In genomic region chrX:129823115-129823514, GRCh38 we compare ENCODE assay signal across 8 cellular contexts. TPM values are rescaled to one million over a fixed set of nuclear protein-coding genes. Genes with fewer than 3 reads are reported as not detected.
DNase-seq lines count a peak whose midpoint lies in the region; ATAC-seq, FAIRE-seq and TF ChIP-seq lines count a peak whose summit lies in the region.

No MANE protein-coding gene starts in this region.

- SMC1A ChIA-PET in GM12878 (lab: Charles Lee; ENCODE audit: uncharacterized antibody, unreplicated experiment), result interaction anchor here (0.6 to 3.8 kb wide), 25 partner anchors 10 to 238 kb away, joined by 3 to 27 read pairs (median 4); partner anchors contain the start of genes SASH3 and XPNPEP2

- TF ChIP-seq EP300 in GM12878 (IDR thresholded peaks at IDR 0.05; ENCODE audit: borderline replicate concordance in 1 of 2, control insufficient read depth in 1 of 2, low read depth in 2 of 2, low read length in 2 of 2), result no peak

- in situ Hi-C loops in GM12878 (cut with MboI), result no loop called here

- CTCF ChIA-PET in GM12878 (lab: Yijun Ruan, JAX), result interaction anchor here (0.6 to 2.7 kb wide), 36 partner anchors 9 to 222 kb away, joined by 3 to 80 read pairs (median 4); partner anchors contain the start of genes APLN and UTP14A

- DNase-seq in activated CD4-positive, CD25-positive, alpha-beta regulatory T cell (lab: John Stamatoyannopoulos, UW), result peak in 3 of 4 experiments; percentile 1 to 31 (median 24)
- DNase-seq in activated CD4-positive, CD25-positive, alpha-beta regulatory T cell treated with anti-CD3 and anti-CD28 coated beads, Interleukin-2, amount 50 U/mL, for 72 hours, result no peak
- DNase-seq in SK-N-MC (ENCODE audit: low read depth, low spot score), result peak; percentile 22
- DNase-seq in GM12878 (ENCODE audit: low read depth, low spot score), result no peak
- DNase-seq in lung microvascular endothelial cell (ENCODE audit: low read depth in 2 of 2), result peak; percentile 28 to 60
- peak; percentile 13 for DNase-seq in urothelium cell line (ENCODE audit: low spot score)

- no peak overlapping the region for H2AFZ ChIP-seq in GM12878 (ENCODE audit: control insufficient read depth, low read depth, low read length)

- H3K9ac ChIP-seq in SK-N-MC (ENCODE audit: insufficient read length) (no peak overlapping the region), GM12878 (ENCODE audit: control insufficient read depth, insufficient read depth, low read length) (no peak overlapping the region)

- WGBS in GM12878 (ENCODE audit: insufficient coverage, insufficient replicate concordance, low lambda C conversion rate, missing lambda C conversion rate), result 0% methylated on average over 2 of the region's 2 CpGs

- H3K4me3 ChIP-seq in SK-N-MC (no peak overlapping the region), GM12878 (no peak overlapping the region)

- peak; percentile 78 for TF ChIP-seq RAD21 in GM12878 (IDR thresholded peaks at IDR 0.05; ENCODE audit: insufficient read depth, low read depth, low read length)

- no TSS peak for BruUV-seq in GM12878 (replicated peaks; lab: Mats Ljungman, UMichigan)

- H3K27ac ChIP-seq in SK-N-MC (no peak overlapping the region), GM12878 (ENCODE audit: control insufficient read depth, insufficient read depth) (no peak overlapping the region)

- ATAC-seq in HG03135 (IDR thresholded peaks at IDR 0.05; ENCODE audit: unreplicated experiment) (peak; percentile 81), GM12878 (peak; percentile 97), HG02884 (IDR thresholded peaks at IDR 0.05; ENCODE audit: unreplicated experiment) (no peak)

- POLR2A ChIA-PET in GM12878 (lab: Charles Lee), result no interaction called here

- H3K79me2 ChIP-seq in GM12878 (ENCODE audit: control insufficient read depth, insufficient read depth, low read length), result no peaks in the 10 kb centered on the region

- H3K4me2 ChIP-seq in GM12878 (ENCODE audit: control insufficient read depth, insufficient read depth), result no peak overlapping the region

- no peaks in the 10 kb centered on the region for H4K20me1 ChIP-seq in GM12878 (ENCODE audit: control insufficient read depth, insufficient read depth)

- intact Hi-C loops in GM12878 (cut with micrococcal nuclease; ENCODE audit: unreplicated experiment), result loop anchor here (1.0 to 10.0 kb wide), 7 partner anchors 38 to 242 kb away; no protein-coding TSS in a partner anchor

- H3K4me1 ChIP-seq in GM12878 (ENCODE audit: control insufficient read depth, insufficient read depth, low read length), result no peaks in the 10 kb centered on the region

- H3K9me3 ChIP-seq in SK-N-MC (ENCODE audit: low read depth, low read length) (no peaks in the 10 kb centered on the region), GM12878 (replicated peaks; ENCODE audit: control insufficient read depth, insufficient read depth, low read length) (no peaks in the 10 kb centered on the region)

- peak; percentile 64 for FAIRE-seq in GM12878 (lab: Jason Lieb, UNC)
- no peak for FAIRE-seq in urothelium cell line (lab: Jason Lieb, UNC)

- peaks cover 9% of the 10 kb centered on the region; the same call in 1 of the 2 replicates for H3K36me3 ChIP-seq in SK-N-MC (ENCODE audit: insufficient read depth, low read length)
- no peaks in the 10 kb centered on the region; a peak in 1 of 4 replicates for H3K36me3 ChIP-seq in GM12878 (ENCODE audit: control insufficient read depth in 2 of 2, insufficient read depth in 2 of 2, low read length in 1 of 2)

- peak; percentile 66 to 77 (median 69) for TF ChIP-seq CTCF in GM12878 (IDR thresholded peaks at IDR 0.05 in 2 of 3, conservative IDR thresholded peaks at IDR 0.05 in 1 of 3; ENCODE audit: control insufficient read depth in 2 of 3, extremely low read depth in 1 of 3, insufficient read depth in 1 of 3, low read depth in 3 of 3, low read length in 3 of 3)

- H3K27me3 ChIP-seq in GM12878 (replicated peaks in 1 of 2; ENCODE audit: control insufficient read depth in 2 of 2, insufficient read depth in 2 of 2, low read length in 1 of 2), result no peaks in the 10 kb centered on the region

- TF ChIP-seq POLR2A in GM12878 (IDR thresholded peaks at IDR 0.05; ENCODE audit: low read depth, low read length), result no peak

- RAD21 ChIA-PET in GM12878 (lab: Charles Lee; ENCODE audit: unreplicated experiment), result interaction anchor here (0.7 to 2.5 kb wide), 11 partner anchors 10 to 187 kb away, joined by 3 to 29 read pairs (median 3); partner anchors contain the start of gene XPNPEP2

TF ChIP-seq in GM12878, 131 proteins besides CTCF, POLR2A, EP300 and RAD21:
- TF ChIP-seq SMC3 (IDR thresholded peaks at IDR 0.05; ENCODE audit: borderline replicate concordance, low read length) (peak; percentile 88), SMARCA5 (IDR thresholded peaks at IDR 0.05) (peak; percentile 77), ZSCAN29 (IDR thresholded peaks at IDR 0.05) (no peak)
TF ChIP-seq in GM12878: peak in this region for 2.

RNA-seq across cellular contexts. Expression of gene ZDHHC9, which starts 20.6 kb away (rescaled TPM):
- 26.9 and 29.7 TPM in 2 replicates for total RNA-seq in GM12878 (2013; cell fraction: nucleolus; rRNA removed)
- total RNA-seq in GM12878 (2014; rRNA removed) (4.0 and 4.9 TPM in 2 replicates), GM12878 (2014; rRNA removed; fragmentation: Illumina TruSeq; extraction: Trizol) (2.4 and 2.8 TPM in 2 replicates), GM12878 (2021) (6.6 and 6.9 TPM in 2 replicates), lung microvascular endothelial cell (10.7 and 15.9 TPM in 2 replicates)
- polyA plus RNA-seq in GM12878 (2011; ENCODE audit: low read depth), result 5.6 TPM
- polyA plus RNA-seq in GM12878 (2011; rRNA removed) (10.1 and 13.0 TPM in 2 replicates), GM12878 (2014; fragmentation: Illumina TruSeq; extraction: Trizol) (8.1 and 8.4 TPM in 2 replicates), GM12878 (2014; fragmentation: Nextera tagmentation; extraction: Ambion mirVana) (1 to 10 TPM; 1.8 to 2.5 TPM), GM12878 (2014; rRNA removed) (3.9 and 4.4 TPM in 2 replicates), GM12878 (2016; fragmentation: Nextera tagmentation; extraction: Ambion mirVana) (1 to 10 TPM; 6.5 to 6.7 TPM)
- 8.7 and 12.4 TPM in 2 replicates for polyA plus RNA-seq in GM12878 (2011; cell fraction: cytosol; rRNA removed)
- polyA plus RNA-seq in GM12878 (2011; cell fraction: nucleus; rRNA removed), result 10.8 and 13.0 TPM in 2 replicates
- polyA plus RNA-seq in GM12878 (2012), result 7.2 and 7.6 TPM in 2 replicates
- 18.1 and 19.4 TPM in 2 replicates for polyA minus RNA-seq in GM12878 (2011; rRNA and poly(A)+ RNA removed)
- polyA minus RNA-seq in GM12878 (2011; cell fraction: cytosol; rRNA and poly(A)+ RNA removed), result 6.9 and 7.7 TPM in 2 replicates
- polyA minus RNA-seq in GM12878 (2011; cell fraction: nucleus; rRNA and poly(A)+ RNA removed), result 8.7 and 10.5 TPM in 2 replicates

RNA-seq across cellular contexts. Expression of gene SASH3, which starts 43.4 kb away (rescaled TPM):
- total RNA-seq in GM12878 (2013; cell fraction: nucleolus; rRNA removed), result 88.3 and 101 TPM in 2 replicates
- 198 and 231 TPM in 2 replicates for total RNA-seq in GM12878 (2014; rRNA removed)
- 123 and 130 TPM in 2 replicates for total RNA-seq in GM12878 (2014; rRNA removed; fragmentation: Illumina TruSeq; extraction: Trizol)
- total RNA-seq in GM12878 (2021), result 183 and 191 TPM in 2 replicates
- 67.3 TPM for polyA plus RNA-seq in GM12878 (2011; ENCODE audit: low read depth)
- polyA plus RNA-seq in GM12878 (2011; rRNA removed), result 159 and 233 TPM in 2 replicates
- 229 and 314 TPM in 2 replicates for polyA plus RNA-seq in GM12878 (2011; cell fraction: cytosol; rRNA removed)
- polyA plus RNA-seq in GM12878 (2011; cell fraction: nucleus; rRNA removed), result 329 and 387 TPM in 2 replicates
- polyA plus RNA-seq in GM12878 (2012), result 109 and 113 TPM in 2 replicates
- 122 and 155 TPM in 2 replicates for polyA plus RNA-seq in GM12878 (2014; fragmentation: Illumina TruSeq; extraction: Trizol)
- 10 to 100 TPM; 23.1 to 39.1 TPM for polyA plus RNA-seq in GM12878 (2014; fragmentation: Nextera tagmentation; extraction: Ambion mirVana)
- polyA plus RNA-seq in GM12878 (2014; rRNA removed), result 192 and 204 TPM in 2 replicates
- 100 to 1,000 TPM; 148 to 164 TPM for polyA plus RNA-seq in GM12878 (2016; fragmentation: Nextera tagmentation; extraction: Ambion mirVana)
- polyA minus RNA-seq in GM12878 (2011; rRNA and poly(A)+ RNA removed), result 120 and 220 TPM in 2 replicates
- 77.4 and 94.2 TPM in 2 replicates for polyA minus RNA-seq in GM12878 (2011; cell fraction: cytosol; rRNA and poly(A)+ RNA removed)
- polyA minus RNA-seq in GM12878 (2011; cell fraction: nucleus; rRNA and poly(A)+ RNA removed), result 51.7 and 77.8 TPM in 2 replicates
- total RNA-seq in lung microvascular endothelial cell, result not detected in 2 replicates

Comparison
In these comparisons a context has a peak if more than half of its experiments do, and no peak if none do; other contexts are left out.
1. DNase-seq: peak in activated CD4-positive, CD25-positive, alpha-beta regulatory T cell (3 of 4), SK-N-MC (single experiment), lung microvascular endothelial cell (2 of 2) and urothelium cell line (single experiment); none in activated CD4-positive, CD25-positive, alpha-beta regulatory T cell treated with anti-CD3 and anti-CD28 coated beads, Interleukin-2, amount 50 U/mL, for 72 hours (single experiment) and GM12878 (single experiment).
2. RNA of gene SASH3, which starts 43.4 kb away (total RNA-seq): 88.3 to 231 TPM in GM12878; not detected in lung microvascular endothelial cell; every median in the first group is over 10 times any median in the second.